ENCODE assay signal across 8 cellular contexts in genomic region chr7:91940171-91940570, GRCh38. TPM values are rescaled to one million over a fixed set of nuclear protein-coding genes. Genes with fewer than 3 reads are reported as not detected.
DNase-seq lines count a peak whose midpoint lies in the region; ATAC-seq, FAIRE-seq and TF ChIP-seq lines count a peak whose summit lies in the region.

No MANE protein-coding gene starts in this region.

- peak overlapping the region; percentile 91 for H3K4me3 ChIP-seq in CD4-positive, CD25-positive, alpha-beta regulatory T cell (ENCODE audit: low read depth, low read length)
- H3K4me3 ChIP-seq in colonic mucosa, result peak overlapping the region; percentile 80
- H3K4me3 ChIP-seq in HepG2 (replicated peaks in 1 of 3; ENCODE audit: insufficient read depth in 1 of 3, low read depth in 2 of 3, low read length in 3 of 3), result peak overlapping the region; percentile 85 to 98 (median 91)

- H3K4me1 Mint-ChIP-seq in CD4-positive, CD25-positive, alpha-beta regulatory T cell, result peaks cover 23 to 53% (median 36%) of the 10 kb centered on the region in 4 donors
- H3K4me1 Mint-ChIP-seq in stimulated activated effector memory CD8-positive, alpha-beta T cell treated with anti-CD3 and anti-CD28 coated beads, Interleukin-12 subunit alpha, Interleukin-12 subunit beta, amount 100 ng/mL, for 72 hours, result peaks cover 36% of the 10 kb centered on the region

- intact Hi-C loops in colonic mucosa (cut with DNase I) (loop anchor here (5.0 kb wide), 1 partner anchor 58 kb away; the partner anchor contains the start of gene MTERF1), HepG2 (cut with micrococcal nuclease; ENCODE audit: unreplicated experiment) (loop anchor here (2.0 to 5.0 kb wide), 2 partner anchors 59 to 102 kb away; partner anchors contain the start of gene MTERF1)

- TSS peak; percentile 94 for BruUV-seq in HepG2 (replicated peaks; lab: Mats Ljungman, UMichigan)

- H3K27me3 ChIP-seq in CD4-positive, CD25-positive, alpha-beta regulatory T cell (ENCODE audit: control insufficient read depth, insufficient read depth, low read length), result no peaks in the 10 kb centered on the region
- H3K27me3 ChIP-seq in colonic mucosa (no peaks in the 10 kb centered on the region), HepG2 (ENCODE audit: control insufficient read depth in 1 of 2, insufficient read depth in 2 of 2, low read length in 2 of 2) (no peaks in the 10 kb centered on the region; a peak in 1 of 5 replicates)

- TF ChIP-seq RAD21 in HepG2 (CRISPR knock-in tag; IDR thresholded peaks at IDR 0.05), result no peak

- ATAC-seq in CD4-positive, CD25-positive, alpha-beta regulatory T cell (ENCODE audit: low read depth in 2 of 2), result peak; percentile 3 to 12
- ATAC-seq in GM19351 (IDR thresholded peaks at IDR 0.05; ENCODE audit: unreplicated experiment) (peak; percentile 23), HepG2 (peak; percentile 27)
- ATAC-seq in stimulated activated effector memory CD8-positive, alpha-beta T cell treated with anti-CD3 and anti-CD28 coated beads, Interleukin-12 subunit alpha, Interleukin-12 subunit beta, amount 100 ng/mL, for 72 hours, result peak; percentile 34

- H3K36me3 ChIP-seq in CD4-positive, CD25-positive, alpha-beta regulatory T cell (ENCODE audit: control insufficient read depth, insufficient read depth, low read length), result no peaks in the 10 kb centered on the region
- H3K36me3 ChIP-seq in colonic mucosa, result no peaks in the 10 kb centered on the region
- no peaks in the 10 kb centered on the region for H3K36me3 ChIP-seq in HepG2 (replicated peaks in 1 of 2; ENCODE audit: control insufficient read depth in 1 of 2, insufficient read depth in 2 of 2, low read length in 2 of 2)

- peaks cover 30% of the 10 kb centered on the region for H3K4me1 ChIP-seq in CD4-positive, CD25-positive, alpha-beta regulatory T cell (ENCODE audit: control insufficient read depth, insufficient read depth, low read length, poor library complexity, severe bottlenecking)
- H3K4me1 ChIP-seq in colonic mucosa, result peaks cover 14% of the 10 kb centered on the region
- peaks cover 31% of the 10 kb centered on the region for H3K4me1 ChIP-seq in HepG2 (ENCODE audit: insufficient read depth, low read length)

- no peaks in the 10 kb centered on the region for H3K9me3 Mint-ChIP-seq in CD4-positive, CD25-positive, alpha-beta regulatory T cell
- H3K9me3 Mint-ChIP-seq in stimulated activated effector memory CD8-positive, alpha-beta T cell treated with anti-CD3 and anti-CD28 coated beads, Interleukin-12 subunit alpha, Interleukin-12 subunit beta, amount 100 ng/mL, for 72 hours, result no peaks in the 10 kb centered on the region

- H3K79me2 ChIP-seq in HepG2 (ENCODE audit: insufficient read depth, low read length), result peaks cover 37% of the 10 kb centered on the region

- POLR2A ChIA-PET in HepG2 (lab: Yijun Ruan, JAX), result interaction anchor here (0.8 to 3.3 kb wide), 3 partner anchors 59 to 588 kb away, joined by 3 to 13 read pairs (median 11); partner anchors contain the start of genes MTERF1, PEX1 and RBM48

- CTCF ChIA-PET in HepG2 (lab: Yijun Ruan, JAX; ENCODE audit: low intra/inter-chr PET ratio, low total read pairs), result no interaction called here

- H3K27ac ChIP-seq in CD4-positive, CD25-positive, alpha-beta regulatory T cell (ENCODE audit: insufficient read depth, low read length, poor library complexity, severe bottlenecking), result peak overlapping the region; percentile 90
- H3K27ac ChIP-seq in colonic mucosa, result peak overlapping the region; percentile 92
- H3K27ac ChIP-seq in HepG2 (ENCODE audit: extremely low read length, insufficient read depth, low read length), result peak overlapping the region; percentile 91

- DNase-seq in CD4-positive, CD25-positive, alpha-beta regulatory T cell, result peak in 1 of 3 donors; percentile 52
- DNase-seq in HuH-7.5 (ENCODE audit: low spot score) (peak; percentile 25), SW480 (ENCODE audit: low spot score) (peak; percentile 75), colonic mucosa (peak; percentile 33), HepG2 (ENCODE audit: low spot score) (peak; percentile 14), H54 (ENCODE audit: insufficient read length, low spot score) (no peak)
- DNase-seq in stimulated activated effector memory CD8-positive, alpha-beta T cell treated with anti-CD3 and anti-CD28 coated beads, Interleukin-12 subunit alpha, Interleukin-12 subunit beta, amount 100 ng/mL, for 72 hours (ENCODE audit: low spot score in 2 of 2), result peak in 1 of 2 donors; percentile 63

- 3% methylated on average over 12 of the region's 12 CpGs for WGBS in HepG2 (ENCODE audit: low lambda C conversion rate)

- H2AFZ ChIP-seq in HepG2 (ENCODE audit: low read length), result peak overlapping the region; percentile 91

- peak; percentile 21 for FAIRE-seq in HepG2 (lab: Jason Lieb, UNC)
- FAIRE-seq in H54 (lab: Jason Lieb, UNC), result no peak

- H3K4me2 ChIP-seq in HepG2 (ENCODE audit: low read depth, low read length), result peak overlapping the region; percentile 96

- H3K27ac Mint-ChIP-seq in CD4-positive, CD25-positive, alpha-beta regulatory T cell, result peak overlapping the region; percentile 98 to 100 (median 99)
- peak overlapping the region; percentile 95 for H3K27ac Mint-ChIP-seq in stimulated activated effector memory CD8-positive, alpha-beta T cell treated with anti-CD3 and anti-CD28 coated beads, Interleukin-12 subunit alpha, Interleukin-12 subunit beta, amount 100 ng/mL, for 72 hours

- no peaks in the 10 kb centered on the region for H3K36me3 Mint-ChIP-seq in CD4-positive, CD25-positive, alpha-beta regulatory T cell
- H3K36me3 Mint-ChIP-seq in stimulated activated effector memory CD8-positive, alpha-beta T cell treated with anti-CD3 and anti-CD28 coated beads, Interleukin-12 subunit alpha, Interleukin-12 subunit beta, amount 100 ng/mL, for 72 hours, result peaks cover 11% of the 10 kb centered on the region

- TF ChIP-seq POLR2A in HepG2 (IDR thresholded peaks at IDR 0.05; ENCODE audit: insufficient read depth in 1 of 2, low read depth in 2 of 2, low read length in 2 of 2) (no peak), H54 (IDR thresholded peaks at IDR 0.05; ENCODE audit: low read depth, low read length) (no peak)

- in situ Hi-C loops in HepG2 (cut with HindIII; ENCODE audit: extremely low pct_ligation_motif_present, low pct_unique_long_range_greater_than_20kb), result no loop called here

- H3K27me3 Mint-ChIP-seq in CD4-positive, CD25-positive, alpha-beta regulatory T cell, result peaks cover 4% of the 10 kb centered on the region

- peaks cover 14% of the 10 kb centered on the region; the same call in 1 of the 2 replicates for H4K20me1 ChIP-seq in HepG2 (ENCODE audit: insufficient read depth, low read length)

- H3K9ac ChIP-seq in colonic mucosa (ENCODE audit: low read depth in 2 of 2, low read length in 2 of 2), result peak overlapping the region; percentile 86 to 99
- peak overlapping the region; percentile 94 for H3K9ac ChIP-seq in HepG2 (ENCODE audit: insufficient read depth, low read depth, low read length)

- H3K4me3 Mint-ChIP-seq in CD4-positive, CD25-positive, alpha-beta regulatory T cell, result peak overlapping the region; percentile 89 to 98 (median 94)
- peak overlapping the region; percentile 83 for H3K4me3 Mint-ChIP-seq in stimulated activated effector memory CD8-positive, alpha-beta T cell treated with anti-CD3 and anti-CD28 coated beads, Interleukin-12 subunit alpha, Interleukin-12 subunit beta, amount 100 ng/mL, for 72 hours

- no peaks in the 10 kb centered on the region for H3K9me3 ChIP-seq in CD4-positive, CD25-positive, alpha-beta regulatory T cell (ENCODE audit: control insufficient read depth in 2 of 2, low read length in 2 of 2)
- H3K9me3 ChIP-seq in colonic mucosa, result no peaks in the 10 kb centered on the region
- H3K9me3 ChIP-seq in HepG2 (ENCODE audit: low read length), result no peaks in the 10 kb centered on the region

- TF ChIP-seq CTCF in colonic mucosa (IDR thresholded peaks at IDR 0.05) (no peak), HepG2 (CRISPR knock-in tag; IDR thresholded peaks at IDR 0.05) (no peak)

- TF ChIP-seq EP300 in HepG2 (IDR thresholded peaks at IDR 0.05; ENCODE audit: low read depth in 2 of 2, low read length in 2 of 2) (no peak), HepG2 (CRISPR knock-in tag; IDR thresholded peaks at IDR 0.05; ENCODE audit: borderline replicate concordance) (no peak)

RNA-seq across cellular contexts. Expression of gene AKAP9, which starts 0.5 kb away (rescaled TPM):
- 81.2 TPM for total RNA-seq in CD4-positive, CD25-positive, alpha-beta regulatory T cell
- 10 to 100 TPM; 12.5 to 20.4 (median 19.6) TPM for polyA plus RNA-seq in CD4-positive, CD25-positive, alpha-beta regulatory T cell
- total RNA-seq in colonic mucosa, result 100 to 1,000 TPM in 1 of 2 donors, 10 to 100 TPM in 1; 97.7 to 140 TPM
- total RNA-seq in HepG2 (2016; rRNA removed; fragmentation: Illumina TruSeq; extraction: Trizol), result 33.1 TPM in 2 replicates
- 5.4 and 6.2 TPM in 2 replicates for total RNA-seq in HepG2 (2016; cell fraction: cytosol; rRNA removed; fragmentation: Illumina TruSeq; extraction: Trizol; ENCODE audit: low read depth)
- total RNA-seq in HepG2 (2016; cell fraction: insoluble cytoplasmic fraction; rRNA removed; fragmentation: Illumina TruSeq; extraction: Trizol), result 26.0 and 31.4 TPM in 2 replicates
- total RNA-seq in HepG2 (2016; cell fraction: membrane; rRNA removed; fragmentation: Illumina TruSeq; extraction: Trizol), result 9.8 and 10.3 TPM in 2 replicates
- 68.4 and 70.2 TPM in 2 replicates for total RNA-seq in HepG2 (2016; cell fraction: nucleus; rRNA removed; fragmentation: Illumina TruSeq; extraction: Trizol)
- polyA plus RNA-seq in HepG2 (2011; rRNA removed), result 18.7 and 27.6 TPM in 2 replicates
- polyA plus RNA-seq in HepG2 (2011; cell fraction: cytosol; rRNA removed), result 5.5 and 8.3 TPM in 2 replicates
- polyA plus RNA-seq in HepG2 (2011; cell fraction: nucleus; rRNA removed), result 21.5 and 24.1 TPM in 2 replicates
- polyA plus RNA-seq in HepG2 (2012), result 19.9 and 29.3 TPM in 2 replicates
- 0.90 and 1.5 TPM in 2 replicates for polyA plus RNA-seq in HepG2 (2016; cell fraction: cytosol; fragmentation: Illumina TruSeq; extraction: Trizol; ENCODE audit: low read depth)
- 14.3 and 15.6 TPM in 2 replicates for polyA plus RNA-seq in HepG2 (2016; cell fraction: insoluble cytoplasmic fraction; fragmentation: Illumina TruSeq; extraction: Trizol; ENCODE audit: low read depth)
- 2.3 and 2.7 TPM in 2 replicates for polyA plus RNA-seq in HepG2 (2016; cell fraction: membrane; fragmentation: Illumina TruSeq; extraction: Trizol; ENCODE audit: low read depth)
- polyA plus RNA-seq in HepG2 (2016; cell fraction: nucleus; fragmentation: Illumina TruSeq; extraction: Trizol; ENCODE audit: insufficient read depth, low read depth), result 48.6 and 50.1 TPM in 2 replicates
- polyA minus RNA-seq in HepG2 (2011; rRNA and poly(A)+ RNA removed; ENCODE audit: low replicate concordance), result 12.9 and 13.7 TPM in 2 replicates
- polyA minus RNA-seq in HepG2 (2011; cell fraction: cytosol; rRNA and poly(A)+ RNA removed), result 29.7 and 37.4 TPM in 2 replicates
- polyA minus RNA-seq in HepG2 (2011; cell fraction: nucleus; rRNA and poly(A)+ RNA removed), result 169 and 174 TPM in 2 replicates

RNA-seq across cellular contexts. Expression of gene MTERF1, which starts 59.7 kb away (rescaled TPM):
- 20.4 TPM for total RNA-seq in CD4-positive, CD25-positive, alpha-beta regulatory T cell
- polyA plus RNA-seq in CD4-positive, CD25-positive, alpha-beta regulatory T cell, result 10 to 100 TPM in 2 of 4 donors, 1 to 10 TPM in 2; 9.5 to 18.5 (median 11.8) TPM
- 10 to 100 TPM; 14.8 to 16.8 TPM for total RNA-seq in colonic mucosa
- total RNA-seq in HepG2 (2016; rRNA removed; fragmentation: Illumina TruSeq; extraction: Trizol), result 19.3 and 25.2 TPM in 2 replicates
- 2.0 and 3.7 TPM in 2 replicates for total RNA-seq in HepG2 (2016; cell fraction: cytosol; rRNA removed; fragmentation: Illumina TruSeq; extraction: Trizol; ENCODE audit: low read depth)
- total RNA-seq in HepG2 (2016; cell fraction: insoluble cytoplasmic fraction; rRNA removed; fragmentation: Illumina TruSeq; extraction: Trizol), result 19.2 and 25.5 TPM in 2 replicates
- 6.9 and 7.2 TPM in 2 replicates for total RNA-seq in HepG2 (2016; cell fraction: membrane; rRNA removed; fragmentation: Illumina TruSeq; extraction: Trizol)
- 24.2 and 24.8 TPM in 2 replicates for total RNA-seq in HepG2 (2016; cell fraction: nucleus; rRNA removed; fragmentation: Illumina TruSeq; extraction: Trizol)
- 5.5 and 5.8 TPM in 2 replicates for polyA plus RNA-seq in HepG2 (2011; rRNA removed)
- 1.8 and 4.4 TPM in 2 replicates for polyA plus RNA-seq in HepG2 (2011; cell fraction: cytosol; rRNA removed)
- 3.8 and 8.0 TPM in 2 replicates for polyA plus RNA-seq in HepG2 (2011; cell fraction: nucleus; rRNA removed)
- 6.8 and 8.2 TPM in 2 replicates for polyA plus RNA-seq in HepG2 (2012)
- polyA plus RNA-seq in HepG2 (2016; cell fraction: cytosol; fragmentation: Illumina TruSeq; extraction: Trizol; ENCODE audit: low read depth), result 1.0 and 1.2 TPM in 2 replicates
- 17.4 and 20.2 TPM in 2 replicates for polyA plus RNA-seq in HepG2 (2016; cell fraction: insoluble cytoplasmic fraction; fragmentation: Illumina TruSeq; extraction: Trizol; ENCODE audit: low read depth)
- polyA plus RNA-seq in HepG2 (2016; cell fraction: membrane; fragmentation: Illumina TruSeq; extraction: Trizol; ENCODE audit: low read depth), result 3.2 and 3.4 TPM in 2 replicates
- 23.0 and 24.0 TPM in 2 replicates for polyA plus RNA-seq in HepG2 (2016; cell fraction: nucleus; fragmentation: Illumina TruSeq; extraction: Trizol; ENCODE audit: insufficient read depth, low read depth)
- polyA minus RNA-seq in HepG2 (2011; rRNA and poly(A)+ RNA removed; ENCODE audit: low replicate concordance), result 6.5 and 7.6 TPM in 2 replicates
- polyA minus RNA-seq in HepG2 (2011; cell fraction: cytosol; rRNA and poly(A)+ RNA removed), result 3.7 and 4.7 TPM in 2 replicates
- polyA minus RNA-seq in HepG2 (2011; cell fraction: nucleus; rRNA and poly(A)+ RNA removed), result 39.0 and 45.6 TPM in 2 replicates
